In the genomic region with DNA sequence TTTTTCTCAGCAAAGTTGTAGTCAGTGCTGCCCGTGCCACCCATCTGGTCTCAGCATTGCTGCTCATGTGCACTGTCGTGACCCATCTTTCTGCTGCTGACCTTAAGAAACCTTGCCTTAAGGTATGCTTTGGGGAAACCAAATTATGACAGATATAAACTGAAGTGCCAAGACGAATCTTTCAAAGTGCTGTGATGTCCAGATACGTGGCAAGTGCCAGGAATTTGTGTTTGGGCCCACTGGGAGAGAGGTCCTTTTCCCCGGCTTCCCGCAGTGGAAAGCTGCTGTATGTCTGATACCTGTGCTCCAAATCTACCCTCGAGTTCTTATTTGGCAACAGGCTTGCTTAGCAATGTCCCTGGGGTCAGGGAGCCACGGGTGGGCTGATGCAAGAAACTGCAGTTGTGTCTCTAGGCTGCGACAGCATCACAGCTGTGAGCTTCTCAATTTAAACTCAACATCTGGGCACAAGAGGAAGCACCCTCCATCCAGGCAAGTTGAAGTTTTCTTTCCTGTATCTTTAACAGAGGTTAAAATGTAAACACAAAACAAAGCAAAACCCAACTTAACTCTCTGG, we compare ENCODE assay signal across 3 cellular contexts.
TF ChIP-seq lines count a peak whose summit lies in the region.

No MANE protein-coding gene starts in this region.

TF ChIP-seq in A549, 52 proteins besides CTCF, POLR2A, EP300 and RAD21 (continued from another document):
- TF ChIP-seq, protein P1, sequence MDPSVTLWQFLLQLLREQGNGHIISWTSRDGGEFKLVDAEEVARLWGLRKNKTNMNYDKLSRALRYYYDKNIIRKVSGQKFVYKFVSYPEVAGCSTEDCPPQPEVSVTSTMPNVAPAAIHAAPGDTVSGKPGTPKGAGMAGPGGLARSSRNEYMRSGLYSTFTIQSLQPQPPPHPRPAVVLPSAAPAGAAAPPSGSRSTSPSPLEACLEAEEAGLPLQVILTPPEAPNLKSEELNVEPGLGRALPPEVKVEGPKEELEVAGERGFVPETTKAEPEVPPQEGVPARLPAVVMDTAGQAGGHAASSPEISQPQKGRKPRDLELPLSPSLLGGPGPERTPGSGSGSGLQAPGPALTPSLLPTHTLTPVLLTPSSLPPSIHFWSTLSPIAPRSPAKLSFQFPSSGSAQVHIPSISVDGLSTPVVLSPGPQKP (IDR thresholded peaks at IDR 0.05; ENCODE audit: low read depth, low read length) = no peak
- no peak for TF ChIP-seq CHD4 (IDR thresholded peaks at IDR 0.05; ENCODE audit: borderline replicate concordance)
- TF ChIP-seq, protein P2, sequence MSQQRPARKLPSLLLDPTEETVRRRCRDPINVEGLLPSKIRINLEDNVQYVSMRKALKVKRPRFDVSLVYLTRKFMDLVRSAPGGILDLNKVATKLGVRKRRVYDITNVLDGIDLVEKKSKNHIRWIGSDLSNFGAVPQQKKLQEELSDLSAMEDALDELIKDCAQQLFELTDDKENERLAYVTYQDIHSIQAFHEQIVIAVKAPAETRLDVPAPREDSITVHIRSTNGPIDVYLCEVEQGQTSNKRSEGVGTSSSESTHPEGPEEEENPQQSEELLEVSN (IDR thresholded peaks at IDR 0.05; ENCODE audit: borderline replicate concordance, low read depth) = no peak
- TF ChIP-seq HEYL (CRISPR knock-in tag; IDR thresholded peaks at IDR 0.05) = no peak
- no peak for TF ChIP-seq TFCP2L1 (CRISPR knock-in tag; IDR thresholded peaks at IDR 0.05)

TF ChIP-seq in GM23338, 12 proteins besides CTCF, POLR2A, EP300 and RAD21 (continued from another document):
- no peak for TF ChIP-seq REST (IDR thresholded peaks at IDR 0.05; ENCODE audit: unreplicated experiment)
- TF ChIP-seq STAT1 (IDR thresholded peaks at IDR 0.05; ENCODE audit: unreplicated experiment) = no peak
- no peak for TF ChIP-seq POLR2AphosphoS5 (IDR thresholded peaks at IDR 0.05; ENCODE audit: low read depth)
- no peak for TF ChIP-seq EZH2phosphoT487 (IDR thresholded peaks at IDR 0.05; ENCODE audit: unreplicated experiment)
- TF ChIP-seq NANOG (IDR thresholded peaks at IDR 0.05; ENCODE audit: borderline replicate concordance) = no peak
- TF ChIP-seq JUNB (IDR thresholded peaks at IDR 0.05; ENCODE audit: unreplicated experiment) = no peak
- no peak for TF ChIP-seq ETS1 (IDR thresholded peaks at IDR 0.05)

TF ChIP-seq in WTC11, 78 proteins besides CTCF, POLR2A, EP300 and RAD21 (continued from another document):
- TF ChIP-seq, protein P3, sequence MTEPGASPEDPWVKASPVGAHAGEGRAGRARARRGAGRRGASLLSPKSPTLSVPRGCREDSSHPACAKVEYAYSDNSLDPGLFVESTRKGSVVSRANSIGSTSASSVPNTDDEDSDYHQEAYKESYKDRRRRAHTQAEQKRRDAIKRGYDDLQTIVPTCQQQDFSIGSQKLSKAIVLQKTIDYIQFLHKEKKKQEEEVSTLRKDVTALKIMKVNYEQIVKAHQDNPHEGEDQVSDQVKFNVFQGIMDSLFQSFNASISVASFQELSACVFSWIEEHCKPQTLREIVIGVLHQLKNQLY (CRISPR knock-in tag; IDR thresholded peaks at IDR 0.05) = no peak
- no peak for TF ChIP-seq ZSCAN18 (CRISPR knock-in tag; IDR thresholded peaks at IDR 0.05)
- TF ChIP-seq, protein P4, sequence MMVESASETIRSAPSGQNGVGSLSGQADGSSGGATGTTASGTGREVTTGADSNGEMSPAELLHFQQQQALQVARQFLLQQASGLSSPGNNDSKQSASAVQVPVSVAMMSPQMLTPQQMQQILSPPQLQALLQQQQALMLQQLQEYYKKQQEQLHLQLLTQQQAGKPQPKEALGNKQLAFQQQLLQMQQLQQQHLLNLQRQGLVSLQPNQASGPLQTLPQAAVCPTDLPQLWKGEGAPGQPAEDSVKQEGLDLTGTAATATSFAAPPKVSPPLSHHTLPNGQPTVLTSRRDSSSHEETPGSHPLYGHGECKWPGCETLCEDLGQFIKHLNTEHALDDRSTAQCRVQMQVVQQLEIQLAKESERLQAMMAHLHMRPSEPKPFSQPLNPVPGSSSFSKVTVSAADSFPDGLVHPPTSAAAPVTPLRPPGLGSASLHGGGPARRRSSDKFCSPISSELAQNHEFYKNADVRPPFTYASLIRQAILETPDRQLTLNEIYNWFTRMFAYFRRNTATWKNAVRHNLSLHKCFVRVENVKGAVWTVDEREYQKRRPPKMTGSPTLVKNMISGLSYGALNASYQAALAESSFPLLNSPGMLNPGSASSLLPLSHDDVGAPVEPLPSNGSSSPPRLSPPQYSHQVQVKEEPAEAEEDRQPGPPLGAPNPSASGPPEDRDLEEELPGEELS (CRISPR knock-in tag; IDR thresholded peaks at IDR 0.05) = no peak
- no peak for TF ChIP-seq ZBTB21 (CRISPR knock-in tag; IDR thresholded peaks at IDR 0.05; ENCODE audit: borderline replicate concordance)
- TF ChIP-seq TEAD1 (CRISPR knock-in tag; IDR thresholded peaks at IDR 0.05) = no peak
- peak; percentile 99 for TF ChIP-seq GABPB1 (CRISPR knock-in tag; IDR thresholded peaks at IDR 0.05)
